16 cellular contexts compared by ENCODE assay signal in the genomic region with DNA sequence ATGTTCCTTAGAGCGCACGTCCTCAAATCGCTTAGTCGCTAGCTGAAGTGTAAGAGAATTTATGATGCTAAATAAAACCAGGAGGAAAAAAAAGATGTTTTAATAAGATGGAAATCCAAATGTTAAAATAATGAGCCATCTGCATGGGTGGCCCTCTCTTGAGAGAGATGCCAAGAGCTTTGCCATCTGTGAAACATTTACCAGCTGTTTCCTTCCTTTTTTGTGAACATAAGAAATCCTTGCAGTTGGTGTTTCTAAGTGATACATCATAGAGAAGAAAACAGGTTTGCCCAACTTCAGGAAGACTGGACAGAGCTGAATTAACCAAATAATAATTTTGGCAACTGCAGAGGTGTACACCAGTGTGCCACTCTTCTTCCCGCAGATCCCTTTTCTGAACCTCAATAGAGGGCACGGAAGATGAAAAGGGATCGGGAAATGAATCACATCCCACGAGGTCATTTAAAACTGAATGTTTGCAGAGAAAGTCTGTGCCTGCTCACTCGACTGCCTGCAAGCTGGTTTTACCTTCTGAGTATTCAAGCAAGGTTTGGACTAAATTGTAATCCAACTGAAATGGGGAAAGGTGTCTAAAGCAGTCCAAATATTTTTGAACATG.
"Had no signal": no experiment of that assay in that cellular context is flagged by ENCODE, and none has a peak within 500 bp of the region (broad histone marks: within the 10 kb centered on the region; RNA-seq: fewer than 3 reads in every experiment).

No MANE protein-coding gene starts in this region.

- H3K27me3 ChIP-seq: cardiac muscle cell, hepatocyte, uterus had no signal

- DNase-seq: activated CD4-positive, alpha-beta T cell treated with anti-CD3 and anti-CD28 coated beads for 4 hours; activated CD8-positive, alpha-beta memory T cell treated with anti-CD3 and anti-CD28 coated beads, Interleukin-2, amount 50 U/mL, for 48 hours; activated CD8-positive, alpha-beta T cell treated with anti-CD3 and anti-CD28 coated beads, Interleukin-2, amount 10 ng/mL, durations not matched to agents 7 days and 5 days; activated naive CD8-positive, alpha-beta T cell treated with anti-CD3 and anti-CD28 coated beads, Interleukin-2, amount 10 ng/mL, durations not matched to agents 7 days and 5 days; effector CD4-positive, alpha-beta T cell; kidney glomerular epithelial cell; stimulated activated CD4-positive, alpha-beta T cell treated with anti-CD3 and anti-CD28 coated beads, Interleukin-4, amount 100 ng/mL, for 4 hours; stimulated activated naive CD8-positive, alpha-beta T cell treated with anti-CD3 and anti-CD28 coated beads, Interleukin-15, amount 100 ng/mL, for 72 hours; T-helper 9 cell; uterus had no signal

- H3K9me3 ChIP-seq: uterus had no signal

- H3K36me3 ChIP-seq: cardiac muscle cell, uterus had no signal

- ATAC-seq: activated CD8-positive, alpha-beta T cell treated with anti-CD3 and anti-CD28 coated beads, Interleukin-2, amount 10 ng/mL, durations not matched to agents 7 days and 5 days; stimulated activated naive CD8-positive, alpha-beta T cell treated with anti-CD3 and anti-CD28 coated beads, Interleukin-15, amount 100 ng/mL, for 72 hours had no signal

- H3K27ac ChIP-seq: cardiac muscle cell, coronary artery, epithelial cell of prostate, hepatocyte, parathyroid adenoma, skin epidermis, uterus had no signal

- H3K4me3 ChIP-seq: cardiac muscle cell, coronary artery, hepatocyte, skin epidermis, uterus had no signal

- H3K4me1 ChIP-seq: parathyroid adenoma, uterus had no signal
